In genomic region chr1:230861489-230861888, GRCh38 we compare ENCODE assay signal across 15 cellular contexts. TPM values are rescaled to one million over a fixed set of nuclear protein-coding genes. Genes with fewer than 3 reads are reported as not detected.
A peak's percentile ranks its signal among the peaks of the same experiment; 100 is the strongest.
DNase-seq lines count a peak whose midpoint lies in the region; ATAC-seq and TF ChIP-seq lines count a peak whose summit lies in the region.
"Had no signal": no experiment of that assay in that cellular context is flagged by ENCODE, and none has a peak within 500 bp of the region (broad histone marks: within the 10 kb centered on the region; RNA-seq: fewer than 3 reads in every experiment).

No MANE protein-coding gene starts in this region.

- ATAC-seq in left cardiac atrium: no peak

- no peaks in the 10 kb centered on the region for H4K20me1 ChIP-seq in MM.1S (ENCODE audit: insufficient read depth, low read length)

- no peak overlapping the region for H3K18ac ChIP-seq in mesendoderm (ENCODE audit: low read length)

- no peak overlapping the region for H3K27ac ChIP-seq in mesendoderm (ENCODE audit: low read depth, low read length)
- H3K27ac ChIP-seq in MM.1S (ENCODE audit: low read length): no peak overlapping the region
- H3K27ac ChIP-seq: colonic mucosa, KMS-11 had no signal

- intact Hi-C loops in cardiac septum (cut with DNase I): no loop called here
- intact Hi-C loops in left cardiac atrium (cut with DNase I): no loop called here

- DNase-seq in cardiac septum (ENCODE audit: low spot score) (peak; percentile 41), left cardiac atrium (no peak), choroid plexus epithelial cell (ENCODE audit: low read depth) (no peak), mesendoderm (peak; percentile 53), MM.1S (no peak), SIG-M5 (lab: John Stamatoyannopoulos, UW) (no peak)
- DNase-seq in stimulated activated naive CD4-positive, alpha-beta T cell treated with Interleukin-2 at 50 U/mL for 16 hours (lab: John Stamatoyannopoulos, UW): no peak
- no peak for DNase-seq in stimulated activated CD4-positive, alpha-beta T cell treated with anti-CD3 and anti-CD28 coated beads, Interleukin-15, amount 100 ng/mL, for 24 hours
- DNase-seq: activated naive CD4-positive, alpha-beta T cell treated with anti-CD3 and anti-CD28 coated beads, Interleukin-2, amount 50 U/mL, for 16 hours; colonic mucosa; COR-L47; naive B cell; NCI-H2029 treated with DMSO at 0.1 percent for 48 hours; SHP77 had no signal

- H3K23ac ChIP-seq in mesendoderm (ENCODE audit: low read length): no peak overlapping the region

- H3K79me2 ChIP-seq in mesendoderm (ENCODE audit: control insufficient read depth, insufficient read depth, low read length): peaks cover 29% of the 10 kb centered on the region
- H3K79me2 ChIP-seq in MM.1S (ENCODE audit: low read length): no peaks in the 10 kb centered on the region

- H3K36me3 ChIP-seq in mesendoderm (ENCODE audit: control insufficient read depth, insufficient read depth, low read length) (no peaks in the 10 kb centered on the region), MM.1S (replicated peaks; ENCODE audit: insufficient read depth, low read length) (no peaks in the 10 kb centered on the region)
- H3K36me3 ChIP-seq: colonic mucosa had no signal

- H3F3A ChIP-seq in MM.1S (ENCODE audit: insufficient read depth, low read length): no peaks in the 10 kb centered on the region

- H3K9me3 ChIP-seq in MM.1S (replicated peaks; ENCODE audit: insufficient read depth, low read length): no peaks in the 10 kb centered on the region
- H3K9me3 ChIP-seq: colonic mucosa had no signal

- H3K4me1 ChIP-seq in mesendoderm (ENCODE audit: control insufficient read depth, low read depth, low read length) (peaks cover 7% of the 10 kb centered on the region), MM.1S (ENCODE audit: low read length) (no peaks in the 10 kb centered on the region)
- H3K4me1 ChIP-seq: colonic mucosa had no signal

- H2BK5ac ChIP-seq in mesendoderm (ENCODE audit: low read length): no peak overlapping the region

- H3K4me2 ChIP-seq in mesendoderm (ENCODE audit: low read length) (no peak overlapping the region), MM.1S (ENCODE audit: low read depth, low read length) (no peak overlapping the region)
- H3K4me2 ChIP-seq: KMS-11 had no signal

- H2AK5ac ChIP-seq in mesendoderm (ENCODE audit: low read length): no peak overlapping the region

- no peak overlapping the region for H3K4ac ChIP-seq in mesendoderm (ENCODE audit: low read depth, low read length)

- no peaks in the 10 kb centered on the region for H3K9me2 ChIP-seq in MM.1S (replicated peaks; ENCODE audit: insufficient read depth, low read length)

- no peak overlapping the region for H3K9ac ChIP-seq in mesendoderm (ENCODE audit: low read length)
- no peak overlapping the region for H3K9ac ChIP-seq in MM.1S (ENCODE audit: low read length)
- H3K9ac ChIP-seq: KMS-11 had no signal

- TF ChIP-seq CTCF in choroid plexus epithelial cell (conservative IDR thresholded peaks at IDR 0.05; ENCODE audit: low read depth, low read length) (peak; percentile 29), MM.1S (IDR thresholded peaks at IDR 0.05; ENCODE audit: low read length) (no peak)

- H2BK15ac ChIP-seq in mesendoderm (replicated peaks; ENCODE audit: low read depth): no peak overlapping the region

- no peak overlapping the region for H3K4me3 ChIP-seq in choroid plexus epithelial cell (ENCODE audit: low read depth, low read length)
- no peak overlapping the region for H3K4me3 ChIP-seq in mesendoderm (ENCODE audit: low read length)
- H3K4me3 ChIP-seq in MM.1S (ENCODE audit: low read length): no peak overlapping the region
- H3K4me3 ChIP-seq: colonic mucosa had no signal

- H3K56ac ChIP-seq in mesendoderm (ENCODE audit: low read length): no peak overlapping the region

- H3K27me3 ChIP-seq in mesendoderm (ENCODE audit: insufficient read depth, low read length, poor library complexity): no peaks in the 10 kb centered on the region
- no peaks in the 10 kb centered on the region for H3K27me3 ChIP-seq in MM.1S (replicated peaks; ENCODE audit: insufficient read depth, low read length)
- H3K27me3 ChIP-seq: colonic mucosa had no signal

- H2AFZ ChIP-seq in MM.1S (ENCODE audit: low read length): no peak overlapping the region

- peaks cover 26% of the 10 kb centered on the region for H3K79me1 ChIP-seq in mesendoderm (ENCODE audit: low read length)

- no peak overlapping the region for H2BK120ac ChIP-seq in mesendoderm (ENCODE audit: low read depth, low read length)

- WGBS in mesendoderm (ENCODE audit: extremely low coverage, insufficient coverage, low lambda C conversion rate): no CpG with 5 or more reads among the region's 13 CpGs

- no peak overlapping the region for H4K8ac ChIP-seq in mesendoderm (ENCODE audit: low read depth, low read length)

- H4K5ac ChIP-seq in mesendoderm (ENCODE audit: low read length): no peak overlapping the region

RNA-seq across cellular contexts. Expression of gene C1orf198, which starts 6.8 kb away (rescaled TPM):
- total RNA-seq in cardiac septum (73.9 TPM), left cardiac atrium (10 to 100 TPM; 51.8 to 54.8 TPM)
- polyA plus RNA-seq in mesendoderm (2013, experiment 1 of 2): 29.8 TPM
- polyA plus RNA-seq in mesendoderm (2013, experiment 2 of 2): 29.2 TPM

Comparison
In these comparisons a context has a peak if more than half of its experiments do, and no peak if none do; other contexts are left out.
1. DNase-seq: peak in cardiac septum (single experiment) and mesendoderm (single experiment); none in left cardiac atrium (single experiment), choroid plexus epithelial cell (single experiment), stimulated activated naive CD4-positive, alpha-beta T cell treated with Interleukin-2 at 50 U/mL for 16 hours (single experiment), stimulated activated CD4-positive, alpha-beta T cell treated with anti-CD3 and anti-CD28 coated beads, Interleukin-15, amount 100 ng/mL, for 24 hours (single experiment), MM.1S (single experiment) and SIG-M5 (single experiment).